24 cellular contexts compared by ENCODE assay signal in genomic region chr1:61313906-61314422, GRCh38.
DNase-seq lines count a peak whose midpoint lies in the region; ATAC-seq and TF ChIP-seq lines count a peak whose summit lies in the region.
"Had no signal": no experiment of that assay in that cellular context is flagged by ENCODE, and none has a peak within 500 bp of the region (broad histone marks: within the 10 kb centered on the region; RNA-seq: fewer than 3 reads in every experiment).

No MANE protein-coding gene starts in this region.

- H3K27ac Mint-ChIP-seq in WTC11 (no peak overlapping the region), neural progenitor cell (no peak overlapping the region)
- H3K27ac Mint-ChIP-seq in naive thymus-derived CD4-positive, alpha-beta T cell: no peak overlapping the region
- H3K27ac Mint-ChIP-seq: CD4-positive, alpha-beta memory T cell had no signal

- POLR2A ChIA-PET in WTC11 (lab: Charles Lee): no interaction called here
- POLR2A ChIA-PET in naive thymus-derived CD4-positive, alpha-beta T cell (lab: Charles Lee): no interaction called here

- DNase-seq in WTC11 (ENCODE audit: low spot score): no peak
- DNase-seq in dermis microvascular lymphatic vessel endothelial cell (ENCODE audit: low read depth in 2 of 2): peak; percentile 49 to 76
- peak; percentile 33 for DNase-seq in iPS-NIHi11 (ENCODE audit: low spot score)
- peak; percentile 66 for DNase-seq in neural progenitor cell (ENCODE audit: low spot score)
- DNase-seq in NCI-H1694 treated with DMSO at 0.1 percent for 48 hours (lab: John Stamatoyannopoulos, UW): no peak
- no peak for DNase-seq in naive thymus-derived CD4-positive, alpha-beta T cell
- no peak for DNase-seq in activated naive CD4-positive, alpha-beta T cell (lab: John Stamatoyannopoulos, UW)
- DNase-seq: C1 segment of cervical spinal cord; CD4-positive, alpha-beta memory T cell; COR-L47; DMS53; H7; Kasumi-1; NCI-H1105 treated with DMSO at 0.1 percent for 48 hours; NCI-H146; NCI-H2029; NCI-H446; NCI-H524 treated with DMSO at 0.1 percent for 48 hours; NCI-H774; NK-92 treated with Interleukin-12 subunit alpha and Interleukin-12 subunit beta, amount 100 ng/mL, for 24 hours; PC-3 had no signal

- no peaks in the 10 kb centered on the region for H3K36me3 ChIP-seq in neural progenitor cell
- no peaks in the 10 kb centered on the region for H3K36me3 ChIP-seq in naive thymus-derived CD4-positive, alpha-beta T cell (ENCODE audit: control insufficient read depth in 2 of 3, insufficient read depth in 3 of 3, low read length in 3 of 3)
- H3K36me3 ChIP-seq: SJSA1 had no signal

- CTCF ChIA-PET in WTC11 (lab: Charles Lee): no interaction called here
- CTCF ChIA-PET in naive thymus-derived CD4-positive, alpha-beta T cell (lab: Charles Lee): no interaction called here

- no peak overlapping the region for H3K27ac ChIP-seq in neural progenitor cell
- no peak overlapping the region for H3K27ac ChIP-seq in naive thymus-derived CD4-positive, alpha-beta T cell (ENCODE audit: low read depth, low read length)
- H3K27ac ChIP-seq: SJSA1 had no signal

- no peaks in the 10 kb centered on the region for H3K79me2 ChIP-seq in neural progenitor cell (ENCODE audit: low read depth)

- TF ChIP-seq CTCF in WTC11 (IDR thresholded peaks at IDR 0.05) (no peak), neural progenitor cell (IDR thresholded peaks at IDR 0.05) (no peak)

- H3K9me3 Mint-ChIP-seq in WTC11 (peaks cover 7% of the 10 kb centered on the region), neural progenitor cell (peaks cover 5% of the 10 kb centered on the region)
- no peaks in the 10 kb centered on the region for H3K9me3 Mint-ChIP-seq in naive thymus-derived CD4-positive, alpha-beta T cell
- H3K9me3 Mint-ChIP-seq: CD4-positive, alpha-beta memory T cell had no signal

- H3K9me3 ChIP-seq in neural progenitor cell (ENCODE audit: low read depth): no peaks in the 10 kb centered on the region
- H3K9me3 ChIP-seq in naive thymus-derived CD4-positive, alpha-beta T cell (ENCODE audit: control insufficient read depth in 2 of 3, low read length in 3 of 3): no peaks in the 10 kb centered on the region
- H3K9me3 ChIP-seq: SJSA1 had no signal

- intact Hi-C loops in naive thymus-derived CD4-positive, alpha-beta T cell (cut with micrococcal nuclease): no loop called here

- no peak overlapping the region for H3K4me2 ChIP-seq in neural progenitor cell

- H4K20me1 ChIP-seq in neural progenitor cell (ENCODE audit: low read depth): no peaks in the 10 kb centered on the region

- peaks cover 9% of the 10 kb centered on the region; the same call in 1 of the 2 replicates for H3K36me3 Mint-ChIP-seq in WTC11
- peaks cover 14% of the 10 kb centered on the region for H3K36me3 Mint-ChIP-seq in neural progenitor cell
- peaks cover 0 to 6% (median 4%) of the 10 kb centered on the region in 5 donors for H3K36me3 Mint-ChIP-seq in naive thymus-derived CD4-positive, alpha-beta T cell

- ATAC-seq in WTC11: peak; percentile 91
- no peak for ATAC-seq in naive thymus-derived CD4-positive, alpha-beta T cell
- ATAC-seq: K562, PC-3, Right ventricle myocardium inferior had no signal

- no peaks in the 10 kb centered on the region for H3F3A ChIP-seq in neural progenitor cell (ENCODE audit: low read depth)

- H3K27me3 Mint-ChIP-seq in WTC11 (ENCODE audit: low read depth) (no peaks in the 10 kb centered on the region), neural progenitor cell (ENCODE audit: insufficient read depth, low read depth) (peaks cover 3% of the 10 kb centered on the region)
- peaks cover 0 to 2% (median 0%) of the 10 kb centered on the region in 5 donors for H3K27me3 Mint-ChIP-seq in naive thymus-derived CD4-positive, alpha-beta T cell
- H3K27me3 Mint-ChIP-seq: CD4-positive, alpha-beta memory T cell had no signal

- peaks cover 8% of the 10 kb centered on the region for H3K4me1 ChIP-seq in neural progenitor cell
- no peaks in the 10 kb centered on the region for H3K4me1 ChIP-seq in naive thymus-derived CD4-positive, alpha-beta T cell (ENCODE audit: control insufficient read depth in 2 of 2, insufficient read depth in 2 of 2, low read length in 2 of 2)

- no peak overlapping the region for H3K4me3 Mint-ChIP-seq in WTC11
- H3K4me3 Mint-ChIP-seq in neural progenitor cell: no peak overlapping the region
- H3K4me3 Mint-ChIP-seq in naive thymus-derived CD4-positive, alpha-beta T cell: no peak overlapping the region
- H3K4me3 Mint-ChIP-seq: CD4-positive, alpha-beta memory T cell had no signal

- no peak overlapping the region for H2AFZ ChIP-seq in neural progenitor cell (replicated peaks)

- H3K27me3 ChIP-seq in neural progenitor cell: no peaks in the 10 kb centered on the region
- no peaks in the 10 kb centered on the region for H3K27me3 ChIP-seq in naive thymus-derived CD4-positive, alpha-beta T cell (ENCODE audit: control insufficient read depth in 2 of 2, insufficient read depth in 2 of 2, low read length in 2 of 2)
- H3K27me3 ChIP-seq: SJSA1 had no signal

- H3K4me3 ChIP-seq in neural progenitor cell: no peak overlapping the region
- no peak overlapping the region for H3K4me3 ChIP-seq in naive thymus-derived CD4-positive, alpha-beta T cell (ENCODE audit: low read length)
- H3K4me3 ChIP-seq: K562, SJSA1 had no signal

- H3K4me1 Mint-ChIP-seq in WTC11 (peaks cover 13% of the 10 kb centered on the region), neural progenitor cell (peaks cover 33% of the 10 kb centered on the region)
- H3K4me1 Mint-ChIP-seq in naive thymus-derived CD4-positive, alpha-beta T cell: peaks cover 0 to 5% (median 0%) of the 10 kb centered on the region in 7 donors

- H3K9ac ChIP-seq in neural progenitor cell: no peak overlapping the region

TF ChIP-seq in WTC11, 78 proteins besides CTCF, POLR2A, EP300 and RAD21 (continues in another document):
- TF ChIP-seq FOXP1 (CRISPR knock-in tag; IDR thresholded peaks at IDR 0.05; ENCODE audit: borderline replicate concordance): no peak
- TF ChIP-seq JAZF1 (CRISPR knock-in tag; IDR thresholded peaks at IDR 0.05): no peak
- no peak for TF ChIP-seq ZNF425 (CRISPR knock-in tag; conservative IDR thresholded peaks at IDR 0.05)
- TF ChIP-seq AFF4 (CRISPR knock-in tag; IDR thresholded peaks at IDR 0.05; ENCODE audit: borderline replicate concordance): no peak
- TF ChIP-seq HMGXB4 (CRISPR knock-in tag; IDR thresholded peaks at IDR 0.05): no peak
- TF ChIP-seq OVOL2 (CRISPR knock-in tag; IDR thresholded peaks at IDR 0.05; ENCODE audit: borderline replicate concordance): no peak
- no peak for TF ChIP-seq GTF2I (CRISPR knock-in tag; conservative IDR thresholded peaks at IDR 0.05)

Comparison
In these comparisons a context has a peak if more than half of its experiments do, and no peak if none do; other contexts are left out.
1. DNase-seq: peak in dermis microvascular lymphatic vessel endothelial cell (2 of 2), iPS-NIHi11 (single experiment) and neural progenitor cell (single experiment); none in WTC11 (single experiment), NCI-H1694 treated with DMSO at 0.1 percent for 48 hours (single experiment), naive thymus-derived CD4-positive, alpha-beta T cell (0 of 9) and activated naive CD4-positive, alpha-beta T cell (0 of 4).